In genomic region chr5:159705948-159706347, GRCh38 we compare ENCODE assay signal across 9 cellular contexts.
"Had no signal": no experiment of that assay in that cellular context is flagged by ENCODE, and none has a peak within 500 bp of the region (broad histone marks: within the 10 kb centered on the region; RNA-seq: fewer than 3 reads in every experiment).

No MANE protein-coding gene starts in this region.

- H3K4me3 Mint-ChIP-seq: GM23338, H9, IgD-negative memory B cell had no signal

- DNase-seq: H9, HCEC 1CT, KG1 had no signal

- H3K4me3 ChIP-seq: GM23338 had no signal

- ATAC-seq: GM23338, HepG2 had no signal

- H3K27ac ChIP-seq: HL-60 had no signal

- H3K4me2 ChIP-seq: GM23338 had no signal

- H3K27ac Mint-ChIP-seq: GM23338, H9, IgD-negative memory B cell had no signal

- FAIRE-seq: H1, H54, HepG2 had no signal

- H3K27me3 Mint-ChIP-seq: IgD-negative memory B cell had no signal

- H2AFZ ChIP-seq: GM23338 had no signal

- H3K4me1 Mint-ChIP-seq: GM23338, H9, IgD-negative memory B cell had no signal
